In genomic region chr1:185044387-185044786, GRCh38 we compare ENCODE assay signal across 9 cellular contexts. TPM values are rescaled to one million over a fixed set of nuclear protein-coding genes. Genes with fewer than 3 reads are reported as not detected.
DNase-seq lines count a peak whose midpoint lies in the region; ATAC-seq and TF ChIP-seq lines count a peak whose summit lies in the region.
"Had no signal": no experiment of that assay in that cellular context is flagged by ENCODE, and none has a peak within 500 bp of the region (broad histone marks: within the 10 kb centered on the region; RNA-seq: fewer than 3 reads in every experiment).

No MANE protein-coding gene starts in this region.

- peak overlapping the region; percentile 91 for H3K4me3 Mint-ChIP-seq in Calu3 (ENCODE audit: low read depth, unreplicated experiment)

- H3K4me3 ChIP-seq in OCI-LY1 (ENCODE audit: low read depth, low read length, poor library complexity, severe bottlenecking) (no peak overlapping the region), dorsolateral prefrontal cortex (peak overlapping the region in 34 of 59 donors; percentile 45 to 94 (median 82)), brain microvascular endothelial cell (ENCODE audit: low read depth, low read length) (no peak overlapping the region)

- peaks cover 25% of the 10 kb centered on the region for H3K36me3 Mint-ChIP-seq in Calu3 (ENCODE audit: insufficient read depth, unreplicated experiment)

- no peak for ATAC-seq in HG02610 (IDR thresholded peaks at IDR 0.05; ENCODE audit: unreplicated experiment)

- H3K27me3 ChIP-seq in OCI-LY1 (ENCODE audit: insufficient read depth, low read length) (no peaks in the 10 kb centered on the region), dorsolateral prefrontal cortex (no peaks in the 10 kb centered on the region), brain microvascular endothelial cell (replicated peaks) (no peaks in the 10 kb centered on the region)

- in situ Hi-C loops in brain microvascular endothelial cell (cut with HindIII; ENCODE audit: low pct_ligation_motif_present, low sequenced_read_pairs), result no loop called here

- peaks cover 18% of the 10 kb centered on the region for H3K4me1 Mint-ChIP-seq in Calu3 (ENCODE audit: low read depth, unreplicated experiment)

- H3K27me3 Mint-ChIP-seq in Calu3 (ENCODE audit: unreplicated experiment), result no peaks in the 10 kb centered on the region

- no peaks in the 10 kb centered on the region for H3K9me3 ChIP-seq in OCI-LY1 (ENCODE audit: low read length)

- H3K36me3 ChIP-seq in OCI-LY1 (ENCODE audit: insufficient read depth, low read length) (no peaks in the 10 kb centered on the region), brain microvascular endothelial cell (replicated peaks) (no peaks in the 10 kb centered on the region)

- peak overlapping the region; percentile 79 for H3K4me2 ChIP-seq in OCI-LY1 (ENCODE audit: low read length)

- H4K20me1 ChIP-seq in OCI-LY1 (ENCODE audit: insufficient read depth, low read length), result 0 out of 2 replicates have a peak, but pooled peaks cover 2% of the 10 kb centered on the region

- CTCF ChIA-PET in Calu3 (lab: Charles Lee), result interaction anchor here (0.7 to 1.4 kb wide), 6 partner anchors 9 to 126 kb away, joined by 3 read pairs; no protein-coding TSS in a partner anchor

- no peaks in the 10 kb centered on the region for H3K9me2 ChIP-seq in OCI-LY1 (ENCODE audit: low read depth, low read length)

- DNase-seq in Calu3 (no peak), dorsolateral prefrontal cortex (no peak), pons (ENCODE audit: low spot score) (peak; percentile 55), mesenteric fat pad (ENCODE audit: low spot score) (no peak), brain microvascular endothelial cell (no peak), GF-D8 (lab: John Stamatoyannopoulos, UW) (no peak)
- DNase-seq: T1000 had no signal

- BruUV-seq in Calu3 (replicated peaks; lab: Mats Ljungman, UMichigan), result no TSS peak

- peak overlapping the region; percentile 99; the same call in 1 of the 2 replicates for H2AFZ ChIP-seq in OCI-LY1 (ENCODE audit: low read length)

- no peak overlapping the region for H3K9ac ChIP-seq in OCI-LY1 (ENCODE audit: low read length)

- intact Hi-C loops in Calu3 (cut with micrococcal nuclease; ENCODE audit: unreplicated experiment), result no loop called here
- intact Hi-C loops in dorsolateral prefrontal cortex (cut with DNase I), result loop anchor here in 1 of 2 donors (10.0 kb wide), 1 partner anchor 270 kb away; the partner anchor contains the start of gene IVNS1ABP

- peaks cover 7% of the 10 kb centered on the region; the same call in 1 of the 2 replicates for H3F3A ChIP-seq in OCI-LY1 (ENCODE audit: insufficient read depth, low read length)

- peak overlapping the region; percentile 81 for H3K27ac Mint-ChIP-seq in Calu3 (ENCODE audit: unreplicated experiment)

- TF ChIP-seq CTCF in Calu3 (IDR thresholded peaks at IDR 0.05; ENCODE audit: unreplicated experiment) (no peak), OCI-LY1 (IDR thresholded peaks at IDR 0.05; ENCODE audit: low read length) (no peak), dorsolateral prefrontal cortex (IDR thresholded peaks at IDR 0.05 in 54 of 56, conservative IDR thresholded peaks at IDR 0.05 in 2 of 56; ENCODE audit: low read depth in 1 of 56, partially characterized antibody in 56 of 56) (no peak), brain microvascular endothelial cell (IDR thresholded peaks at IDR 0.05; ENCODE audit: low read depth, low read length, missing control alignments) (no peak)

- peaks cover 13% of the 10 kb centered on the region for H3K4me1 ChIP-seq in OCI-LY1 (ENCODE audit: insufficient read depth, low read length, severe bottlenecking)

- H3K9me3 Mint-ChIP-seq in Calu3 (ENCODE audit: low read depth, unreplicated experiment), result no peaks in the 10 kb centered on the region

- peaks cover 18% of the 10 kb centered on the region for H3K79me2 ChIP-seq in OCI-LY1 (ENCODE audit: insufficient read depth, low read length)

- H3K27ac ChIP-seq in OCI-LY1 (ENCODE audit: low read depth, low read length, poor library complexity, severe bottlenecking) (no peak overlapping the region), dorsolateral prefrontal cortex (peak overlapping the region in 37 of 59 donors; percentile 10 to 94 (median 83)), brain microvascular endothelial cell (no peak overlapping the region)

RNA-seq across cellular contexts. Expression of gene RNF2, which starts 1.0 kb away (rescaled TPM):
- total RNA-seq in Calu3 (2022) (19.3 and 23.3 TPM in 2 replicates), dorsolateral prefrontal cortex (10 to 100 TPM in 119 of 120 experiments, 1 to 10 TPM in 1; 9.8 to 31.1 (median 18.9) TPM), mesenteric fat pad (22.8 TPM)

Comparison
In these comparisons a context has a peak if more than half of its experiments do, and no peak if none do; other contexts are left out.
1. H3K27ac ChIP-seq: peak in dorsolateral prefrontal cortex (37 of 59); none in OCI-LY1 (single experiment) and brain microvascular endothelial cell (single experiment).
2. H3K4me3 ChIP-seq: peak in dorsolateral prefrontal cortex (34 of 59); none in OCI-LY1 (single experiment) and brain microvascular endothelial cell (single experiment).